In genomic region chr6:89298680-89299450, GRCh38 we compare ENCODE assay signal across 8 cellular contexts. TPM values are rescaled to one million over a fixed set of nuclear protein-coding genes. Genes with fewer than 3 reads are reported as not detected.
DNase-seq lines count a peak whose midpoint lies in the region; ATAC-seq lines count a peak whose summit lies in the region.

No MANE protein-coding gene starts in this region.

- no peaks in the 10 kb centered on the region for H3K9me3 ChIP-seq in T-helper 17 cell (ENCODE audit: control insufficient read depth, low read length, poor library complexity, severe bottlenecking)

- H3K27me3 Mint-ChIP-seq in T-helper 17 cell = no peaks in the 10 kb centered on the region

- H3K27ac Mint-ChIP-seq in T-helper 17 cell = peak overlapping the region; percentile 92

- H3K4me1 Mint-ChIP-seq in T-helper 17 cell = peaks cover 25% of the 10 kb centered on the region

- H3K36me3 Mint-ChIP-seq in T-helper 17 cell (ENCODE audit: low read depth) = peaks cover 2% of the 10 kb centered on the region

- peak; percentile 42 for ATAC-seq in HG03045 (IDR thresholded peaks at IDR 0.05; ENCODE audit: unreplicated experiment)
- ATAC-seq in T-helper 17 cell = peak; percentile 74
- peak; percentile 89 for ATAC-seq in esophagus mucosa

- peak overlapping the region; percentile 75 for H3K4me3 Mint-ChIP-seq in T-helper 17 cell

- DNase-seq in ELR (ENCODE audit: low read depth) = peak; percentile 88
- DNase-seq in T-helper 17 cell = peak in 2 of 3 donors; percentile 25 to 47
- DNase-seq in stimulated activated naive CD4-positive, alpha-beta T cell treated with Interleukin-2 at 50 U/mL for 16 hours (lab: John Stamatoyannopoulos, UW) = peak; percentile 42
- no peak for DNase-seq in NCI-H146 treated with DMSO at 0.1 percent for 48 hours (lab: John Stamatoyannopoulos, UW; ENCODE audit: unreplicated experiment)
- DNase-seq in DMS153 treated with DMSO at 0.1 percent for 48 hours (lab: John Stamatoyannopoulos, UW; ENCODE audit: unreplicated experiment) = no peak
- DNase-seq in foreskin melanocyte = no peak

RNA-seq across cellular contexts. Expression of gene GABRR2, which starts 16.2 kb away (rescaled TPM):
- 1 to 10 TPM in 1 of 2 donors, under 1 TPM in 1; 0.65 to 1.4 TPM for total RNA-seq in T-helper 17 cell
- total RNA-seq in esophagus mucosa = not detected

RNA-seq across cellular contexts. Expression of gene UBE2J1, which starts 53.7 kb away (rescaled TPM):
- total RNA-seq in T-helper 17 cell (10 to 100 TPM; 32.1 to 35.2 TPM), esophagus mucosa (22.6 TPM)

Comparison
In these comparisons a context has a peak if more than half of its experiments do, and no peak if none do; other contexts are left out.
1. DNase-seq: peak in ELR (single experiment), T-helper 17 cell (2 of 3) and stimulated activated naive CD4-positive, alpha-beta T cell treated with Interleukin-2 at 50 U/mL for 16 hours (single experiment); none in NCI-H146 treated with DMSO at 0.1 percent for 48 hours (single experiment), DMS153 treated with DMSO at 0.1 percent for 48 hours (single experiment) and foreskin melanocyte (single experiment).
2. Peak in every context shown above with its lines, with median percentiles within 50 percentile points of each other: ATAC-seq.